Comparison of ENCODE assay signal across 27 cellular contexts in genomic region chr3:119542168-119542767, GRCh38. TPM values are rescaled to one million over a fixed set of nuclear protein-coding genes. Genes with fewer than 3 reads are reported as not detected.
DNase-seq lines count a peak whose midpoint lies in the region; ATAC-seq and TF ChIP-seq lines count a peak whose summit lies in the region.
"Had no signal": no experiment of that assay in that cellular context is flagged by ENCODE, and none has a peak within 500 bp of the region (broad histone marks: within the 10 kb centered on the region; RNA-seq: fewer than 3 reads in every experiment).

No MANE protein-coding gene starts in this region.

- H3K79me2 ChIP-seq in GM23338 (replicated peaks; ENCODE audit: insufficient read depth): no peaks in the 10 kb centered on the region

- no peak overlapping the region for H3K4me2 ChIP-seq in GM23338

- H3K27ac ChIP-seq in GM23338 (ENCODE audit: low read depth): no peak overlapping the region
- H3K27ac ChIP-seq: esophagus squamous epithelium, gastrocnemius medialis, Peyer's patch, SJSA1, thyroid gland had no signal

- H3K4me3 Mint-ChIP-seq in GM23338: no peak overlapping the region
- H3K4me3 Mint-ChIP-seq: brain; CD8-positive, alpha-beta memory T cell; effector memory CD8-positive, alpha-beta T cell had no signal

- no peak overlapping the region for H2AFZ ChIP-seq in GM23338

- TF ChIP-seq CTCF in GM23338 (conservative IDR thresholded peaks at IDR 0.05; ENCODE audit: low read depth in 2 of 2): no peak

- H3K27ac Mint-ChIP-seq in GM23338: no peak overlapping the region
- H3K27ac Mint-ChIP-seq: brain; CD8-positive, alpha-beta memory T cell; effector memory CD8-positive, alpha-beta T cell had no signal

- peaks cover 2% of the 10 kb centered on the region for H3K27me3 Mint-ChIP-seq in GM23338 (ENCODE audit: insufficient read depth, low read depth, poor library complexity)
- H3K27me3 Mint-ChIP-seq: effector memory CD8-positive, alpha-beta T cell had no signal

- no peak overlapping the region for H3K4me3 ChIP-seq in GM23338
- H3K4me3 ChIP-seq: esophagus squamous epithelium, gastrocnemius medialis, Peyer's patch, SJSA1, thyroid gland had no signal

- DNase-seq in left kidney (ENCODE audit: low read depth, low spot score) (peak; percentile 14), left lobe of liver (ENCODE audit: low spot score) (no peak), GM23338 (ENCODE audit: low spot score) (no peak), NCI-H2081 (lab: John Stamatoyannopoulos, UW) (no peak)
- no peak for DNase-seq in activated effector memory CD4-positive, alpha-beta T cell treated with anti-CD3 and anti-CD28 coated beads, Interleukin-2, amount 50 U/mL, for 16 hours
- DNase-seq: activated CD4-positive, alpha-beta T cell treated with anti-CD3 and anti-CD28 coated beads for 48 hours; CD8-positive, alpha-beta memory T cell; DMS153; effector memory CD8-positive, alpha-beta T cell; esophagus squamous epithelium; gastrocnemius medialis; IMR-90; islet precursor cell; NCI-H1417; NCI-H2107; NCI-H524; Peyer's patch; small intestine; stimulated activated CD4-positive, alpha-beta T cell treated with anti-CD3 and anti-CD28 coated beads, Interleukin-2, amount 100 ng/mL, for 24 hours; stimulated activated naive CD4-positive, alpha-beta T cell treated with Interleukin-2 at 50 U/mL for 16 hours; thyroid gland had no signal

- ATAC-seq in GM18870 (IDR thresholded peaks at IDR 0.05; ENCODE audit: unreplicated experiment): peak; percentile 44
- ATAC-seq in GM21619 (IDR thresholded peaks at IDR 0.05; ENCODE audit: unreplicated experiment): peak; percentile 49
- peak; percentile 55 for ATAC-seq in HG03571 (IDR thresholded peaks at IDR 0.05; ENCODE audit: unreplicated experiment)
- no peak for ATAC-seq in left lobe of liver
- no peak for ATAC-seq in GM23338
- ATAC-seq: effector memory CD8-positive, alpha-beta T cell; gastrocnemius medialis had no signal

- no peaks in the 10 kb centered on the region for H3K27me3 ChIP-seq in GM23338 (ENCODE audit: insufficient read depth)
- H3K27me3 ChIP-seq: esophagus squamous epithelium, gastrocnemius medialis, Peyer's patch, SJSA1, thyroid gland had no signal

- no peaks in the 10 kb centered on the region for H3K36me3 ChIP-seq in GM23338 (ENCODE audit: insufficient read depth)
- H3K36me3 ChIP-seq: esophagus squamous epithelium, gastrocnemius medialis, Peyer's patch, SJSA1, thyroid gland had no signal

- no peaks in the 10 kb centered on the region for H3K9me3 Mint-ChIP-seq in GM23338
- H3K9me3 Mint-ChIP-seq: CD8-positive, alpha-beta memory T cell; effector memory CD8-positive, alpha-beta T cell had no signal

- no peaks in the 10 kb centered on the region for H3F3A ChIP-seq in GM23338 (replicated peaks; ENCODE audit: low read depth)

- H3K36me3 Mint-ChIP-seq in GM23338 (ENCODE audit: low read depth): no peaks in the 10 kb centered on the region
- H3K36me3 Mint-ChIP-seq: brain; CD8-positive, alpha-beta memory T cell had no signal

- no peaks in the 10 kb centered on the region for H3K9me2 ChIP-seq in GM23338 (ENCODE audit: insufficient read depth)

- no peaks in the 10 kb centered on the region for H3K4me1 ChIP-seq in GM23338 (ENCODE audit: insufficient read depth)
- H3K4me1 ChIP-seq: esophagus squamous epithelium, gastrocnemius medialis, Peyer's patch, SJSA1, thyroid gland had no signal

- no peaks in the 10 kb centered on the region for H4K20me1 ChIP-seq in GM23338 (replicated peaks; ENCODE audit: insufficient read depth)

- H3K4me1 Mint-ChIP-seq in GM23338: no peaks in the 10 kb centered on the region
- H3K4me1 Mint-ChIP-seq: brain; CD8-positive, alpha-beta memory T cell had no signal

TF ChIP-seq in GM23338, 12 proteins besides CTCF, POLR2A, EP300 and RAD21 (continues in another document):
- TF ChIP-seq EZH2phosphoT487 (IDR thresholded peaks at IDR 0.05; ENCODE audit: unreplicated experiment) (no peak), ETS1 (IDR thresholded peaks at IDR 0.05) (no peak), NANOG (IDR thresholded peaks at IDR 0.05; ENCODE audit: borderline replicate concordance) (no peak), ZNF462 (CRISPR knock-in tag; IDR thresholded peaks at IDR 0.05) (no peak), POLR2AphosphoS5 (IDR thresholded peaks at IDR 0.05; ENCODE audit: low read depth) (no peak), EZH2 (IDR thresholded peaks at IDR 0.05; ENCODE audit: low read depth, unreplicated experiment) (no peak), CREB1 (CRISPR knock-in tag; IDR thresholded peaks at IDR 0.05; ENCODE audit: low read depth) (no peak), ZNF331 (CRISPR knock-in tag; IDR thresholded peaks at IDR 0.05; ENCODE audit: low read depth) (no peak), JUNB (IDR thresholded peaks at IDR 0.05; ENCODE audit: unreplicated experiment) (no peak)

RNA-seq across cellular contexts. Expression of gene CD80, which starts 17.1 kb away (rescaled TPM):
- total RNA-seq in left lobe of liver: 0.23 TPM
- total RNA-seq in GM23338 (2014; rRNA removed; shearing (Covaris generic)): not detected in 2 replicates
- not detected in 2 replicates for polyA plus RNA-seq in GM23338 (2016; fragmentation: Nextera tagmentation; extraction: Ambion mirVana)
- total RNA-seq: IMR-90, M059J, SJSA1 had no signal
- polyA plus RNA-seq: IMR-90 had no signal

RNA-seq across cellular contexts. Expression of gene ADPRH, which starts 37.0 kb away (rescaled TPM):
- 4.1 TPM for total RNA-seq in left lobe of liver
- total RNA-seq in GM23338 (2014; rRNA removed; shearing (Covaris generic)): 3.4 and 4.4 TPM in 2 replicates
- 1.2 and 1.7 TPM in 2 replicates for polyA plus RNA-seq in GM23338 (2016; fragmentation: Nextera tagmentation; extraction: Ambion mirVana)

RNA-seq across cellular contexts. Expression of gene TIMMDC1, which starts 43.9 kb away (rescaled TPM):
- total RNA-seq in left lobe of liver: 52.8 TPM
- total RNA-seq in GM23338 (2014; rRNA removed; shearing (Covaris generic)): 49.1 and 62.2 TPM in 2 replicates
- polyA plus RNA-seq in GM23338 (2016; fragmentation: Nextera tagmentation; extraction: Ambion mirVana): 98.2 and 105 TPM in 2 replicates

RNA-seq across cellular contexts. Expression of gene PLA1A, which starts 55.4 kb away (rescaled TPM):
- total RNA-seq in left lobe of liver: 13.5 TPM
- not detected in 2 replicates for total RNA-seq in GM23338 (2014; rRNA removed; shearing (Covaris generic))
- not detected in 2 replicates for polyA plus RNA-seq in GM23338 (2016; fragmentation: Nextera tagmentation; extraction: Ambion mirVana)
- total RNA-seq: IMR-90, M059J had no signal
- polyA plus RNA-seq: CD8-positive, alpha-beta memory T cell; IMR-90 had no signal

Comparison
In these comparisons a context has a peak if more than half of its experiments do, and no peak if none do; other contexts are left out.
1. ATAC-seq: peak in GM18870 (single experiment), GM21619 (single experiment) and HG03571 (single experiment); none in left lobe of liver (single experiment) and GM23338 (single experiment).